In the genomic region with DNA sequence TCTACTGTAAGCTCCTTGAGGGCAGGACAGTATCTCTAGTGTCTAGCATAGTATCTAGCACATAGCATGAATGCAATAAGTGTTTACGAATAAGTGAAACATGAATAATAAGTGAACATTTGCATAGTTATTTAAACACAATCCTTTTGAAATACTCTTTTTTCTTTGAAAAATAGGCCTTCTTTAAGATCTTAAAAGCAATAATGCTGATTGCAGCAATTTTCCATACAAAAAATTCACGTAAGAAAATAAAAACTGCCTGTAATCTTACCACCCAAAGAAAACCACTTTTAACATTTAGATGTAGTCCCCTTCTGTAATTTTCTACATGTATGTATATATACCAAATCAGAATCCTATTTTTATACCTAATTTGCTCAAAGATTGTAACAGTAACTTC, we compare ENCODE assay signal across 1 cellular context.
TF ChIP-seq lines count a peak whose summit lies in the region.

No MANE protein-coding gene starts in this region.

TF ChIP-seq in IMR-90, 13 proteins besides CTCF, POLR2A, EP300 and RAD21:
- TF ChIP-seq, protein P1, sequence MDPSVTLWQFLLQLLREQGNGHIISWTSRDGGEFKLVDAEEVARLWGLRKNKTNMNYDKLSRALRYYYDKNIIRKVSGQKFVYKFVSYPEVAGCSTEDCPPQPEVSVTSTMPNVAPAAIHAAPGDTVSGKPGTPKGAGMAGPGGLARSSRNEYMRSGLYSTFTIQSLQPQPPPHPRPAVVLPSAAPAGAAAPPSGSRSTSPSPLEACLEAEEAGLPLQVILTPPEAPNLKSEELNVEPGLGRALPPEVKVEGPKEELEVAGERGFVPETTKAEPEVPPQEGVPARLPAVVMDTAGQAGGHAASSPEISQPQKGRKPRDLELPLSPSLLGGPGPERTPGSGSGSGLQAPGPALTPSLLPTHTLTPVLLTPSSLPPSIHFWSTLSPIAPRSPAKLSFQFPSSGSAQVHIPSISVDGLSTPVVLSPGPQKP (IDR thresholded peaks at IDR 0.05; ENCODE audit: borderline replicate concordance, low read depth, low read length): no peak
- peak; percentile 94 for TF ChIP-seq MAFK (IDR thresholded peaks at IDR 0.05; ENCODE audit: low read depth, low read length)
